Comparison of ENCODE assay signal across 37 cellular contexts in the genomic region with DNA sequence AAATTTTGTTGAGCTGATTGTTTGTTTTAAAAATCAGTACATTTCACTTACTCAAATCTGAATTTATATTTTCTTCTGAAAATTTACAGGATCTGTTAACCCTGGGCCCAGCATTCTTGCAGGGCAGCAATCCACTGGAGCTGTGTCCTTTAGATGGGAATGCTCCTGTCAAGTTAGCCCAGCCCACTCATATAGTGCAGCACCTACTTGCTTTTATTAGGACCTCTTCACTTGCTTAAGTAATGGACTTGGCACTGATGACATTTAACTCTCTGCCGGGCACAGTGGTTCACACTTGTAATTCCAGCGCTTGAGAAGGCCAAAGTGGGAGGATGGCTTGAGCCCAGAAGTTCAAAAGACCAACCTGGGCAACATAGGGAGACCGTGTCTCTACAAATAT.
"Had no signal": no experiment of that assay in that cellular context is flagged by ENCODE, and none has a peak within 500 bp of the region (broad histone marks: within the 10 kb centered on the region; RNA-seq: fewer than 3 reads in every experiment).

No MANE protein-coding gene starts in this region.

- H3K9me3 Mint-ChIP-seq: effector memory CD8-positive, alpha-beta T cell had no signal

- H3K27ac Mint-ChIP-seq: activated B cell treated with CpG ODN at 0.5 μM for 24 hours; activated CD8-positive, alpha-beta memory T cell treated with anti-CD3 and anti-CD28 coated beads, Interleukin-2, amount 10 ng/mL, durations not matched to agents 7 days and 5 days; activated CD8-positive, alpha-beta T cell treated with anti-CD3 and anti-CD28 coated beads for 36 hours; activated naive CD4-positive, alpha-beta T cell treated with anti-CD3 and anti-CD28 coated beads for 36 hours; activated naive CD4-positive, alpha-beta T cell treated with anti-CD3 and anti-CD28 coated beads, Interleukin-2, amount 50 U/mL, for 24 hours; activated naive CD8-positive, alpha-beta T cell treated with anti-CD3 and anti-CD28 coated beads for 36 hours; activated naive CD8-positive, alpha-beta T cell treated with anti-CD3 and anti-CD28 coated beads, Interleukin-2, amount 50 U/mL, for 24 hours; activated T-helper 1 cell treated with anti-CD3 and anti-CD28 coated beads, Interleukin-12 subunit alpha, Interleukin-12 subunit beta, Interleukin-2, Interleukin-4 antibody, amounts not matched to agents 30 ng/mL and 10 ng/mL and 1 ng/mL, durations not matched to agents 14 hours and 24 hours and 36 hours; activated T-helper 2 cell treated with anti-CD3 and anti-CD28 coated beads, Interferon-gamma antibody, Interleukin-2, Interleukin-4, amounts not matched to agents 10 μg/mL and 5 μg/mL and 100 μg/mL, durations not matched to agents 14 hours and 24 hours and 36 hours; brain; effector memory CD8-positive, alpha-beta T cell; T-helper 17 cell; T-helper 2 cell treated with Interferon-gamma antibody and Interleukin-4, amounts not matched to agents 5 μg/mL and 100 μg/mL, for 36 hours had no signal

- H3K4me1 ChIP-seq: adrenal gland, breast epithelium, foreskin keratinocyte, gastrocnemius medialis had no signal

- DNase-seq: activated B cell treated with CpG ODN at 0.5 μM for 24 hours; activated CD4-positive, alpha-beta T cell treated with anti-CD3 and anti-CD28 coated beads for 48 hours; activated CD4-positive, alpha-beta T cell treated with anti-CD3 and anti-CD28 coated beads, Interleukin-2, amount 50 U/mL, for 1 hour; activated CD4-positive, alpha-beta T cell treated with anti-CD3 and anti-CD28 coated beads, Interleukin-2, amount 50 U/mL, for 48 hours; activated CD8-positive, alpha-beta memory T cell treated with anti-CD3 and anti-CD28 coated beads, Interleukin-2, amount 10 ng/mL, durations not matched to agents 7 days and 5 days; activated CD8-positive, alpha-beta memory T cell treated with anti-CD3 and anti-CD28 coated beads, Interleukin-2, amount 50 U/mL, for 4 hours; activated CD8-positive, alpha-beta T cell treated with anti-CD3 and anti-CD28 coated beads for 36 hours; activated effector memory CD4-positive, alpha-beta T cell treated with anti-CD3 and anti-CD28 coated beads, Interleukin-2, amount 50 U/mL, for 16 hours; activated naive CD4-positive, alpha-beta T cell treated with anti-CD3 and anti-CD28 coated beads for 36 hours; activated naive CD8-positive, alpha-beta T cell treated with anti-CD3 and anti-CD28 coated beads for 36 hours; activated naive CD8-positive, alpha-beta T cell treated with anti-CD3 and anti-CD28 coated beads, Interleukin-2, amount 50 U/mL, for 24 hours; activated T-cell treated with anti-CD3 and anti-CD28 coated beads, Interleukin-2, amount 50 U/mL, for 1 hour; activated T-cell treated with anti-CD3 and anti-CD28 coated beads, Interleukin-2, amount 50 U/mL, for 48 hours; adrenal gland; amygdala; aorta; caudate nucleus; cortex of kidney; dermis blood vessel endothelial cell; effector CD4-positive, alpha-beta T cell; effector memory CD8-positive, alpha-beta T cell; erythroblast; foreskin keratinocyte; gastrocnemius medialis; T-helper 1 cell; T-helper 17 cell; T1000; WERI-Rb-1 had no signal

- H3K27me3 Mint-ChIP-seq: activated B cell treated with CpG ODN at 0.5 μM for 24 hours; activated CD8-positive, alpha-beta memory T cell treated with anti-CD3 and anti-CD28 coated beads, Interleukin-2, amount 10 ng/mL, durations not matched to agents 7 days and 5 days; activated CD8-positive, alpha-beta T cell treated with anti-CD3 and anti-CD28 coated beads for 36 hours; activated naive CD4-positive, alpha-beta T cell treated with anti-CD3 and anti-CD28 coated beads, Interleukin-2, amount 50 U/mL, for 24 hours; activated naive CD8-positive, alpha-beta T cell treated with anti-CD3 and anti-CD28 coated beads for 36 hours; activated naive CD8-positive, alpha-beta T cell treated with anti-CD3 and anti-CD28 coated beads, Interleukin-2, amount 50 U/mL, for 24 hours; brain; effector memory CD8-positive, alpha-beta T cell; T-helper 17 cell had no signal

- H3K27ac ChIP-seq: adrenal gland, breast epithelium, esophagus muscularis mucosa, foreskin keratinocyte, gastrocnemius medialis, WERI-Rb-1 had no signal

- H3K36me3 ChIP-seq: adrenal gland, breast epithelium, gastrocnemius medialis, WERI-Rb-1 had no signal

- ATAC-seq: activated CD4-positive, CD25-positive, alpha-beta regulatory T cell treated with anti-CD3 and anti-CD28 coated beads, Interleukin-2, amount 50 U/mL, for 24 hours; activated CD8-positive, alpha-beta memory T cell treated with anti-CD3 and anti-CD28 coated beads, Interleukin-2, amount 10 ng/mL, durations not matched to agents 7 days and 5 days; activated CD8-positive, alpha-beta T cell treated with anti-CD3 and anti-CD28 coated beads for 36 hours; activated naive CD8-positive, alpha-beta T cell treated with anti-CD3 and anti-CD28 coated beads, Interleukin-2, amount 50 U/mL, for 24 hours; effector memory CD8-positive, alpha-beta T cell; foreskin keratinocyte; gastrocnemius medialis; T-helper 17 cell had no signal

- H3K9me3 ChIP-seq: gastrocnemius medialis had no signal

- H3K4me1 Mint-ChIP-seq: activated B cell treated with CpG ODN at 0.5 μM for 24 hours; activated CD8-positive, alpha-beta memory T cell treated with anti-CD3 and anti-CD28 coated beads, Interleukin-2, amount 10 ng/mL, durations not matched to agents 7 days and 5 days; activated naive CD4-positive, alpha-beta T cell treated with anti-CD3 and anti-CD28 coated beads, Interleukin-2, amount 50 U/mL, for 24 hours; activated naive CD8-positive, alpha-beta T cell treated with anti-CD3 and anti-CD28 coated beads for 36 hours; activated naive CD8-positive, alpha-beta T cell treated with anti-CD3 and anti-CD28 coated beads, Interleukin-2, amount 50 U/mL, for 24 hours; brain had no signal

- H3K4me3 Mint-ChIP-seq: activated B cell treated with CpG ODN at 0.5 μM for 24 hours; activated CD8-positive, alpha-beta memory T cell treated with anti-CD3 and anti-CD28 coated beads, Interleukin-2, amount 10 ng/mL, durations not matched to agents 7 days and 5 days; activated CD8-positive, alpha-beta T cell treated with anti-CD3 and anti-CD28 coated beads for 36 hours; activated naive CD4-positive, alpha-beta T cell treated with anti-CD3 and anti-CD28 coated beads for 36 hours; activated naive CD4-positive, alpha-beta T cell treated with anti-CD3 and anti-CD28 coated beads, Interleukin-2, amount 50 U/mL, for 24 hours; activated naive CD8-positive, alpha-beta T cell treated with anti-CD3 and anti-CD28 coated beads for 36 hours; activated naive CD8-positive, alpha-beta T cell treated with anti-CD3 and anti-CD28 coated beads, Interleukin-2, amount 50 U/mL, for 24 hours; activated T-helper 1 cell treated with anti-CD3 and anti-CD28 coated beads, Interleukin-12 subunit alpha, Interleukin-12 subunit beta, Interleukin-2, Interleukin-4 antibody, amounts not matched to agents 30 ng/mL and 10 ng/mL and 1 ng/mL, durations not matched to agents 14 hours and 24 hours and 36 hours; brain; effector memory CD8-positive, alpha-beta T cell; T-helper 17 cell; T-helper 2 cell treated with Interferon-gamma antibody and Interleukin-4, amounts not matched to agents 5 μg/mL and 100 μg/mL, for 36 hours had no signal

- H3K27me3 ChIP-seq: adrenal gland, breast epithelium, esophagus muscularis mucosa, foreskin keratinocyte, gastrocnemius medialis had no signal

- H3K4me3 ChIP-seq: adrenal gland, breast epithelium, esophagus muscularis mucosa, gastrocnemius medialis had no signal

- FAIRE-seq: colon had no signal
